Comparison of ENCODE assay signal across 8 cellular contexts in the genomic region with DNA sequence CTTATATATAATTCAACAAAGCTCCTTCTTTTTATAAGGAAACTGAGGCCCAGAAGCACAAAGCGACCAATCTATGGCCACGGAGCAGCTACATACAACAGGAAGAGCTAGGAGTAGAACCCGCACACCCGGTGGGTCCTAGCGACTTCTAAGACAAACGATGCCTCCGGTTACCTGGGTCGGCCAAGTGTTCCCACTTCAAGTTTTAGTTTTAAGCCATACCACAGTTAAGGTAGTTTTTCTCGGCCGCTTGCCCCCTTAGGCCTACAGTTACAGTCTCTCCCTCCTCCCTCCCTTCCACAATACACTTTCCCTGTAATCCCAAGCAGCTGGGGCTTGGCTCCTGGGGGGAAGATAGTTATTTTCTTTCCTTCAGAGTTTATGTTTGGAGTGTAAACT. TPM values are rescaled to one million over a fixed set of nuclear protein-coding genes. Genes with fewer than 3 reads are reported as not detected.
DNase-seq lines count a peak whose midpoint lies in the region; ATAC-seq and TF ChIP-seq lines count a peak whose summit lies in the region.

No MANE protein-coding gene starts in this region.

- TF ChIP-seq CTCF in DOHH2 (IDR thresholded peaks at IDR 0.05; ENCODE audit: low read depth, low read length, poor library complexity, severe bottlenecking), result no peak
- TF ChIP-seq CTCF in LNCaP clone FGC (IDR thresholded peaks at IDR 0.05; ENCODE audit: control insufficient read depth, extremely low read depth, insufficient read depth), result no peak
- no peak for TF ChIP-seq CTCF in spleen (IDR thresholded peaks at IDR 0.05 in 8 of 11, conservative IDR thresholded peaks at IDR 0.05 in 3 of 11)

- H3K27ac Mint-ChIP-seq in activated naive CD8-positive, alpha-beta T cell treated with anti-CD3 and anti-CD28 coated beads, Interleukin-2, amount 50 U/mL, for 24 hours, result peak overlapping the region; percentile 96

- H3K36me3 ChIP-seq in DOHH2 (ENCODE audit: control insufficient read depth, low read length) (peaks cover 37% of the 10 kb centered on the region), iPS-15b (ENCODE audit: control insufficient read depth, insufficient read depth, low read length) (no peaks in the 10 kb centered on the region), spleen (peaks cover 0 to 24% (median 6%) of the 10 kb centered on the region in 6 donors)

- H3K27ac ChIP-seq in DOHH2 (ENCODE audit: low read depth, low read length) (peak overlapping the region; percentile 49), spleen (peak overlapping the region; percentile 82 to 92 (median 90))

- H3K9me3 ChIP-seq in DOHH2 (ENCODE audit: control insufficient read depth, insufficient read depth, low read length) (no peaks in the 10 kb centered on the region), iPS-15b (ENCODE audit: control insufficient read depth, insufficient read depth, low read length) (no peaks in the 10 kb centered on the region), spleen (no peaks in the 10 kb centered on the region)

- H3K4me1 Mint-ChIP-seq in activated naive CD8-positive, alpha-beta T cell treated with anti-CD3 and anti-CD28 coated beads, Interleukin-2, amount 50 U/mL, for 24 hours, result peaks cover 47% of the 10 kb centered on the region

- H3K9ac ChIP-seq in iPS-15b (ENCODE audit: low read depth, low read length), result peak overlapping the region; percentile 98

- DNase-seq in LNCaP clone FGC (ENCODE audit: low read depth) (no peak), spleen (peak; percentile 70), germinal center (ENCODE audit: low spot score) (no peak), G401 (ENCODE audit: low spot score) (no peak)
- peak; percentile 27 for DNase-seq in activated naive CD8-positive, alpha-beta T cell treated with anti-CD3 and anti-CD28 coated beads, Interleukin-2, amount 50 U/mL, for 24 hours

- in situ Hi-C loops in G401 (cut with HindIII; ENCODE audit: low sequenced_read_pairs), result no loop called here

- no peaks in the 10 kb centered on the region for H3K27me3 Mint-ChIP-seq in activated naive CD8-positive, alpha-beta T cell treated with anti-CD3 and anti-CD28 coated beads, Interleukin-2, amount 50 U/mL, for 24 hours

- TF ChIP-seq POLR2A in spleen (IDR thresholded peaks at IDR 0.05), result no peak

- H3K9me3 Mint-ChIP-seq in activated naive CD8-positive, alpha-beta T cell treated with anti-CD3 and anti-CD28 coated beads, Interleukin-2, amount 50 U/mL, for 24 hours, result no peaks in the 10 kb centered on the region

- peaks cover 85% of the 10 kb centered on the region for H3K79me2 ChIP-seq in DOHH2 (ENCODE audit: control insufficient read depth, low read length)

- WGBS in spleen, 5 donors, result 0 to 3% (median 2%) methylated on average over 10 of the region's 10 CpGs

- H3K4me3 ChIP-seq in DOHH2 (ENCODE audit: low read length) (peak overlapping the region; percentile 86), LNCaP clone FGC (ENCODE audit: low read depth, low read length) (peak overlapping the region; percentile 84), iPS-15b (ENCODE audit: low read depth, low read length) (peak overlapping the region; percentile 96), spleen (peak overlapping the region; percentile 74 to 92 (median 86))

- H3K9me2 ChIP-seq in DOHH2 (replicated peaks; ENCODE audit: control insufficient read depth, low read length), result no peaks in the 10 kb centered on the region

- no peaks in the 10 kb centered on the region for H3F3A ChIP-seq in DOHH2 (ENCODE audit: control insufficient read depth, insufficient read depth)

- H3K4me2 ChIP-seq in DOHH2 (ENCODE audit: low read length), result peak overlapping the region; percentile 99

- peaks cover 9% of the 10 kb centered on the region for H3K36me3 Mint-ChIP-seq in activated naive CD8-positive, alpha-beta T cell treated with anti-CD3 and anti-CD28 coated beads, Interleukin-2, amount 50 U/mL, for 24 hours (ENCODE audit: low read depth)

- H3K27me3 ChIP-seq in DOHH2 (ENCODE audit: control insufficient read depth, low read length) (no peaks in the 10 kb centered on the region), iPS-15b (ENCODE audit: control insufficient read depth, insufficient read depth, low read length) (no peaks in the 10 kb centered on the region), spleen (replicated peaks in 1 of 7) (no peaks in the 10 kb centered on the region)

- intact Hi-C loops in spleen (cut with DNase I; ENCODE audit: low total_unique reads), result no loop called here

- H3K4me1 ChIP-seq in DOHH2 (ENCODE audit: control insufficient read depth, low read length) (peaks cover 26% of the 10 kb centered on the region), iPS-15b (ENCODE audit: control insufficient read depth, insufficient read depth, low read length) (no peaks in the 10 kb centered on the region), spleen (peaks cover 31 to 89% (median 54%) of the 10 kb centered on the region in 6 donors)

- peak; percentile 11 for ATAC-seq in GM21576 (IDR thresholded peaks at IDR 0.05; ENCODE audit: unreplicated experiment)
- no peak for ATAC-seq in activated naive CD8-positive, alpha-beta T cell treated with anti-CD3 and anti-CD28 coated beads, Interleukin-2, amount 50 U/mL, for 24 hours

- peak overlapping the region; percentile 99 for H3K4me3 Mint-ChIP-seq in activated naive CD8-positive, alpha-beta T cell treated with anti-CD3 and anti-CD28 coated beads, Interleukin-2, amount 50 U/mL, for 24 hours

- peaks cover 3% of the 10 kb centered on the region; the same call in 1 of the 2 replicates for H4K20me1 ChIP-seq in DOHH2 (ENCODE audit: control insufficient read depth, insufficient read depth, low read depth, low read length)

RNA-seq across cellular contexts. Expression of gene SREK1IP1, which starts 0.5 kb away (rescaled TPM):
- 10 to 100 TPM; 10.8 to 18.7 (median 16.4) TPM for total RNA-seq in spleen
- 10 to 100 TPM; 10.5 to 27.3 (median 17.0) TPM for polyA plus RNA-seq in spleen
- total RNA-seq in G401 (2014; rRNA removed; shearing (Covaris generic)), result 11.1 and 15.5 TPM in 2 replicates

RNA-seq across cellular contexts. Expression of gene CWC27, which starts 0.8 kb away (rescaled TPM):
- total RNA-seq in spleen, result 10 to 100 TPM; 11.1 to 22.1 (median 16.5) TPM
- polyA plus RNA-seq in spleen, result 10 to 100 TPM; 11.8 to 17.9 (median 14.9) TPM
- total RNA-seq in G401 (2014; rRNA removed; shearing (Covaris generic)), result 13.2 and 15.4 TPM in 2 replicates

Comparison
In these comparisons a context has a peak if more than half of its experiments do, and no peak if none do; other contexts are left out.
1. DNase-seq: peak in activated naive CD8-positive, alpha-beta T cell treated with anti-CD3 and anti-CD28 coated beads, Interleukin-2, amount 50 U/mL, for 24 hours (single experiment) and spleen (single experiment); none in LNCaP clone FGC (single experiment), germinal center (single experiment) and G401 (single experiment).
2. Peak in every context shown above with its lines, with median percentiles within 50 percentile points of each other: H3K4me3 ChIP-seq.